ENCODE assay signal across 9 cellular contexts in the genomic region with DNA sequence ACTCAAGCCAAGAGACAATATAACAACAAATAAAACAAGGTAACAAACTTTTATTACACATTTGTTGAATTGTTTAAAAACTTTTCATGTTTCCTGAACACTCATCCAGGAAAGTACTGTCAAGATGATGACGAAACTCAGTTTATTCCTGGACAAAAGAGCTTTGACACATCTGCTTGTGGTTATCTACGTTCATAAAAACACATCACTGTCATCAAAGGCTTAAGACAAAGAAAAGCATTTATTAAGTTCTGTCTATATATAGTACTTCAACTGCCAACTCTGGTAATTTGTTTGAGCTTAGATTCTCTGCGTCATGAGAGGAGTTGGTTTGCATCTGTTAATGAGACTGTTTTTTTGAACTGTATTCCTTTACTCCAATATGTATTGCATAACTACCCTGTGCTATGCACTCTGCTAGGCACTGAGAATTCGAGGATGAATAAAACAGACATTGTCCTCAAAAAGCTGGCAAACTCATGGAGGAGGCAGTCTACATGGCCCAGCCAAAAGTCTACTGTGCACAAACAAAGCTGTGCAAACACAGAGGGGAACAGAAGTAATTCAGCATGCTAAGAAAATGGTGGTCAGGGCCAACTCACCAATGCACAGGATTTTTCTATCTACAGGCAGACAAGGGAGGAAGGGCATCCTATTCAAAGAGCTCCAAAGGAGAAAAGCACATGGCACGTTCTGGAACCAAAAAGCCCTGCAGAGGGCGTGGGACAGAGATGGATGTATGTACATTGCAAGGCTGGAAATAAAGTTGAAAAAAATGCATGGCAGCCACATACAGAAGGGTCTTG. TPM values are rescaled to one million over a fixed set of nuclear protein-coding genes. Genes with fewer than 3 reads are reported as not detected.
DNase-seq lines count a peak whose midpoint lies in the region; ATAC-seq and TF ChIP-seq lines count a peak whose summit lies in the region.
"Had no signal": no experiment of that assay in that cellular context is flagged by ENCODE, and none has a peak within 500 bp of the region (broad histone marks: within the 10 kb centered on the region; RNA-seq: fewer than 3 reads in every experiment).

No MANE protein-coding gene starts in this region.

- H3K4me3 ChIP-seq in dorsolateral prefrontal cortex, result peak overlapping the region in 1 of 59 donors; percentile 10

- H3K27me3 ChIP-seq in dorsolateral prefrontal cortex, result no peaks in the 10 kb centered on the region

- H3K4me1 Mint-ChIP-seq in nephron, result peaks cover 43% of the 10 kb centered on the region

- H3K27ac ChIP-seq in dorsolateral prefrontal cortex, result peak overlapping the region; percentile 26 to 98 (median 83)

- H3K4me3 Mint-ChIP-seq in nephron, result no peak overlapping the region
- H3K4me3 Mint-ChIP-seq: activated CD8-positive, alpha-beta T cell treated with anti-CD3 and anti-CD28 coated beads for 36 hours had no signal

- no peak for ATAC-seq in GM21390 (IDR thresholded peaks at IDR 0.05; ENCODE audit: unreplicated experiment)
- ATAC-seq: activated CD8-positive, alpha-beta T cell treated with anti-CD3 and anti-CD28 coated beads for 36 hours had no signal

- TF ChIP-seq CTCF in dorsolateral prefrontal cortex (IDR thresholded peaks at IDR 0.05 in 54 of 56, conservative IDR thresholded peaks at IDR 0.05 in 2 of 56; ENCODE audit: low read depth in 1 of 56, partially characterized antibody in 56 of 56), result peak in 13 of 56 donors; percentile 9 to 35 (median 18)
- TF ChIP-seq CTCF in nephron (IDR thresholded peaks at IDR 0.05; ENCODE audit: unreplicated experiment in 3 of 3), result no peak

- intact Hi-C loops in dorsolateral prefrontal cortex (cut with DNase I), result no loop called here

- no peaks in the 10 kb centered on the region for H3K36me3 Mint-ChIP-seq in nephron (ENCODE audit: low read depth)

- peak; percentile 94 for DNase-seq in GM04504 (ENCODE audit: low read depth)
- DNase-seq in NCI-H460 (ENCODE audit: extremely low read depth, low read depth), result peak; percentile 67
- DNase-seq in dorsolateral prefrontal cortex, result no peak
- DNase-seq in GOT3 (lab: John Stamatoyannopoulos, UW), result no peak
- no peak for DNase-seq in activated T-cell treated with anti-CD3 and anti-CD28 coated beads, Interleukin-2, amount 50 U/mL, for 48 hours
- DNase-seq in occipital lobe (lab: John Stamatoyannopoulos, UW), result no peak
- DNase-seq: activated CD8-positive, alpha-beta T cell treated with anti-CD3 and anti-CD28 coated beads for 36 hours had no signal

- H3K27ac Mint-ChIP-seq in nephron, result peak overlapping the region; percentile 16 to 72 (median 62)
- H3K27ac Mint-ChIP-seq: activated CD8-positive, alpha-beta T cell treated with anti-CD3 and anti-CD28 coated beads for 36 hours had no signal

- H3K9me3 Mint-ChIP-seq in nephron, result no peaks in the 10 kb centered on the region
- H3K9me3 Mint-ChIP-seq: activated CD8-positive, alpha-beta T cell treated with anti-CD3 and anti-CD28 coated beads for 36 hours had no signal

- H3K27me3 Mint-ChIP-seq in nephron (ENCODE audit: low read depth), result peaks cover 3% of the 10 kb centered on the region
- H3K27me3 Mint-ChIP-seq: activated CD8-positive, alpha-beta T cell treated with anti-CD3 and anti-CD28 coated beads for 36 hours had no signal

RNA-seq across cellular contexts. Expression of a gene that starts 21.5 kb away (rescaled TPM):
- total RNA-seq in NCI-H460 (2014; rRNA removed; shearing (Covaris generic)), result 27.9 and 33.5 TPM in 2 replicates
- polyA plus RNA-seq in NCI-H460 (2014; cell fraction: nucleus; rRNA removed), result 17.0 and 25.4 TPM in 2 replicates
- total RNA-seq in dorsolateral prefrontal cortex (100 to 1,000 TPM in 2 of 120 experiments, 10 to 100 TPM in 118; 16.2 to 167 (median 39.0) TPM), occipital lobe (6.6 TPM)

RNA-seq across cellular contexts. Expression of a gene that starts 54.4 kb away (rescaled TPM):
- not detected in 2 replicates for total RNA-seq in NCI-H460 (2014; rRNA removed; shearing (Covaris generic))
- not detected in 2 replicates for polyA plus RNA-seq in NCI-H460 (2014; cell fraction: nucleus; rRNA removed)
- 1 to 10 TPM in 47 of 120 experiments, under 1 TPM in 16, not detected in 57; 0.22 to 5.6 (median 1.4) TPM for total RNA-seq in dorsolateral prefrontal cortex
- not detected for total RNA-seq in occipital lobe
- total RNA-seq: activated CD8-positive, alpha-beta T cell treated with anti-CD3 and anti-CD28 coated beads for 36 hours had no signal

Comparison
In these comparisons a context has a peak if more than half of its experiments do, and no peak if none do; other contexts are left out.
1. DNase-seq: peak in GM04504 (single experiment) and NCI-H460 (single experiment); none in dorsolateral prefrontal cortex (0 of 10), GOT3 (single experiment), activated T-cell treated with anti-CD3 and anti-CD28 coated beads, Interleukin-2, amount 50 U/mL, for 48 hours (0 of 2) and occipital lobe (single experiment).